In the genomic region with DNA sequence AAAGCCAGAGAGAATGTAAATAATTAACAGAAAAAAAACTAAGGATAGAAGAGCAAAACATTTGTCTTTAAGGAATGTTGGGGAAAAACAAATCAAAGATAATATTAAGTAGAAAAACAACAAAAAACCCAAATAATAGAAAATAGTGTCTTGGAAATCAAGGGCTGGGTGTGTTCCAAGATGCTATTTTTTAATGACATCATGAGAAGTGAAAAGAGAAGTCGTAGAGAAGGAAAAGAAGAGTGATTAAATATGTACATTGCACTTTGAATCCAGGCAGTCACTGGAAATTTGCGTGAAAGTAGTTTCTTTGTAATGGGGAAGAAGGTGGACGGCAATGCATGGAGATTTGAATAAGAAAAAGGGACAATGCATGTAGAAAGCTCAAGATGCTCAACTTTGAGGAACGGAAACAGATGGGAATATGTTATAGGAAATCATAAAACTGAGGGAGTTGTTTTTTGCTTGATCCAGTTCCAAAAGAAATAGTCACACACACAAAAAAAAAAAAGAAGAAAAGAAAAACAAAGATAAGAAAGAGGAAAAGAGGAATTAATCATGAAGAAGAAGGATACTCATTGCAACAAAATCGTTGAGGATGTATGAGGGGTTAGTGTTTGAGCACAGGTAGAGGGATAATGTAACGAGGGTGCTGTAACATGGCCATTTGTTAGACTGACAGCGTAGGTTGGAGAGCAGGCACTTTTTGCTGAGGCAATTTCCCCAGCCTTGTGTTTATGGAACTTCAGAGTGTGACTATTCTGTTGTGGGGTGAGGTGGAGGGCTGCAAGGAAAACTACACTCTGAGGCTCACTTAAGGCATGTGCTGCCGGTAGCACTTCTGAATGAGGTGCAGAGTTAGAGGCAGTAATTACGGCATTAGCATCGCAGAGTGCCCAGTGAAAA, we compare ENCODE assay signal across 1 cellular context.
TF ChIP-seq lines count a peak whose summit lies in the region.

No MANE protein-coding gene starts in this region.

TF ChIP-seq in SK-N-SH, 30 proteins besides CTCF, POLR2A, EP300 and RAD21:
- TF ChIP-seq FOXM1 (IDR thresholded peaks at IDR 0.05; ENCODE audit: low read depth) (no peak), EZH2phosphoT487 (IDR thresholded peaks at IDR 0.05; ENCODE audit: borderline replicate concordance, low read depth) (no peak), NRF1 (IDR thresholded peaks at IDR 0.05; ENCODE audit: low read depth, low read length) (no peak), GABPA (IDR thresholded peaks at IDR 0.05; ENCODE audit: low read depth) (no peak)
- TF ChIP-seq, protein P1, sequence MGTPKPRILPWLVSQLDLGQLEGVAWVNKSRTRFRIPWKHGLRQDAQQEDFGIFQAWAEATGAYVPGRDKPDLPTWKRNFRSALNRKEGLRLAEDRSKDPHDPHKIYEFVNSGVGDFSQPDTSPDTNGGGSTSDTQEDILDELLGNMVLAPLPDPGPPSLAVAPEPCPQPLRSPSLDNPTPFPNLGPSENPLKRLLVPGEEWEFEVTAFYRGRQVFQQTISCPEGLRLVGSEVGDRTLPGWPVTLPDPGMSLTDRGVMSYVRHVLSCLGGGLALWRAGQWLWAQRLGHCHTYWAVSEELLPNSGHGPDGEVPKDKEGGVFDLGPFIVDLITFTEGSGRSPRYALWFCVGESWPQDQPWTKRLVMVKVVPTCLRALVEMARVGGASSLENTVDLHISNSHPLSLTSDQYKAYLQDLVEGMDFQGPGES (IDR thresholded peaks at IDR 0.05; ENCODE audit: low read depth, low read length): no peak
